In genomic region chr21:36155603-36156338, GRCh38 we compare ENCODE assay signal across 2 cellular contexts.
TF ChIP-seq lines count a peak whose summit lies in the region.

No MANE protein-coding gene starts in this region.

TF ChIP-seq in GM12878, 131 proteins besides CTCF, POLR2A, EP300 and RAD21:
- TF ChIP-seq USF2 (IDR thresholded peaks at IDR 0.05; ENCODE audit: borderline replicate concordance, low read depth, low read length) (no peak), ZNF622 (IDR thresholded peaks at IDR 0.05) (no peak), BHLHE40 (IDR thresholded peaks at IDR 0.05; ENCODE audit: borderline replicate concordance in 1 of 2, low read depth in 2 of 2, low read length in 1 of 2) (no peak), NBN (IDR thresholded peaks at IDR 0.05) (no peak), GABPA (IDR thresholded peaks at IDR 0.05; ENCODE audit: low read depth) (no peak), YY1 (IDR thresholded peaks at IDR 0.05; ENCODE audit: low read depth, low read length) (0 out of 2 replicates have a peak, but pooled peaks have one; percentile 10)
TF ChIP-seq in GM12878: peak in this region for 1.

TF ChIP-seq in HepG2, 621 proteins besides CTCF, POLR2A, EP300 and RAD21 (continues in another document):
- TF ChIP-seq HIC2 (CRISPR knock-in tag; IDR thresholded peaks at IDR 0.05; ENCODE audit: low read depth) (no peak), ZFP82 (CRISPR knock-in tag; IDR thresholded peaks at IDR 0.05; ENCODE audit: borderline replicate concordance) (no peak), NR2C2 (CRISPR knock-in tag; IDR thresholded peaks at IDR 0.05; ENCODE audit: borderline replicate concordance) (no peak), MED8 (CRISPR knock-in tag; IDR thresholded peaks at IDR 0.05; ENCODE audit: insufficient replicate concordance) (no peak), MIER3 (CRISPR knock-in tag; IDR thresholded peaks at IDR 0.05; ENCODE audit: borderline replicate concordance) (no peak), CHD4 (IDR thresholded peaks at IDR 0.05; ENCODE audit: borderline replicate concordance, low read length) (no peak), ZNF292 (CRISPR knock-in tag; IDR thresholded peaks at IDR 0.05; ENCODE audit: borderline replicate concordance, low read depth) (no peak), TAF15 (IDR thresholded peaks at IDR 0.05; ENCODE audit: low read depth, low read length, poor library complexity, severe bottlenecking) (no peak), ZNF619 (CRISPR knock-in tag; IDR thresholded peaks at IDR 0.05) (no peak), HOXA3 (CRISPR knock-in tag; IDR thresholded peaks at IDR 0.05) (peak; percentile 50; the same call in 1 of the 2 replicates), SUZ12 (IDR thresholded peaks at IDR 0.05; ENCODE audit: low read depth, low read length) (no peak), ZFX (CRISPR knock-in tag; IDR thresholded peaks at IDR 0.05; ENCODE audit: low read depth) (no peak), ZNF503 (CRISPR knock-in tag; IDR thresholded peaks at IDR 0.05) (no peak), SNAI1 (CRISPR knock-in tag; IDR thresholded peaks at IDR 0.05; ENCODE audit: borderline replicate concordance) (no peak), AHR (CRISPR knock-in tag; IDR thresholded peaks at IDR 0.05) (0 out of 2 replicates have a peak, but pooled peaks have one; percentile 6), SP140L (CRISPR knock-in tag; IDR thresholded peaks at IDR 0.05; ENCODE audit: borderline replicate concordance) (no peak), ZBTB4 (CRISPR knock-in tag; IDR thresholded peaks at IDR 0.05; ENCODE audit: borderline replicate concordance) (no peak), EED (CRISPR knock-in tag; IDR thresholded peaks at IDR 0.05) (no peak), LCORL (IDR thresholded peaks at IDR 0.05) (no peak), LCORL (CRISPR knock-in tag; IDR thresholded peaks at IDR 0.05) (0 out of 2 replicates have a peak, but pooled peaks have one; percentile 32), CSRNP2 (CRISPR knock-in tag; conservative IDR thresholded peaks at IDR 0.05; ENCODE audit: low read depth) (no peak), POLR2AphosphoS2 (IDR thresholded peaks at IDR 0.05; ENCODE audit: low read depth, low read length) (no peak), ATF7 (IDR thresholded peaks at IDR 0.05) (no peak), ATF7 (CRISPR knock-in tag; IDR thresholded peaks at IDR 0.05) (no peak), ZNF260 (CRISPR knock-in tag; IDR thresholded peaks at IDR 0.05; ENCODE audit: borderline replicate concordance, low read depth) (no peak), ZNF768 (CRISPR knock-in tag; IDR thresholded peaks at IDR 0.05) (no peak; the same call in 1 of the 2 replicates), ZNF75D (CRISPR knock-in tag; IDR thresholded peaks at IDR 0.05; ENCODE audit: borderline replicate concordance) (no peak), ZNF20 (CRISPR knock-in tag; IDR thresholded peaks at IDR 0.05) (no peak), ISL2 (CRISPR knock-in tag; IDR thresholded peaks at IDR 0.05) (no peak), ZBTB7B (CRISPR knock-in tag; IDR thresholded peaks at IDR 0.05) (no peak), ZNF33A (CRISPR knock-in tag; IDR thresholded peaks at IDR 0.05; ENCODE audit: borderline replicate concordance) (no peak), SALL1 (CRISPR knock-in tag; IDR thresholded peaks at IDR 0.05) (peak; percentile 53; the same call in 1 of the 2 replicates), ZNF775 (CRISPR knock-in tag; IDR thresholded peaks at IDR 0.05; ENCODE audit: borderline replicate concordance) (no peak), CERS6 (CRISPR knock-in tag; IDR thresholded peaks at IDR 0.05) (no peak), ZNF224 (CRISPR knock-in tag; IDR thresholded peaks at IDR 0.05) (no peak), ZNF558 (CRISPR knock-in tag; IDR thresholded peaks at IDR 0.05; ENCODE audit: borderline replicate concordance) (no peak), NR0B2 (CRISPR knock-in tag; IDR thresholded peaks at IDR 0.05) (0 out of 2 replicates have a peak, but pooled peaks have one; percentile 30), ZBTB40 (IDR thresholded peaks at IDR 0.05) (no peak), ZBTB40 (CRISPR knock-in tag; IDR thresholded peaks at IDR 0.05) (0 out of 2 replicates have a peak, but pooled peaks have one; percentile 13), ELF3 (CRISPR knock-in tag; IDR thresholded peaks at IDR 0.05) (no peak)
